Comparison of ENCODE assay signal across 20 cellular contexts in genomic region chr5:155827949-155828348, GRCh38.
DNase-seq lines count a peak whose midpoint lies in the region; ATAC-seq, FAIRE-seq and TF ChIP-seq lines count a peak whose summit lies in the region.
"Had no signal": no experiment of that assay in that cellular context is flagged by ENCODE, and none has a peak within 500 bp of the region (broad histone marks: within the 10 kb centered on the region; RNA-seq: fewer than 3 reads in every experiment).

No MANE protein-coding gene starts in this region.

- H3K4me1 ChIP-seq in kidney (ENCODE audit: control insufficient read depth in 1 of 2, insufficient read depth in 1 of 2, low read depth in 1 of 2, low read length in 2 of 2), result no peaks in the 10 kb centered on the region
- H3K4me1 ChIP-seq: body of pancreas, spleen had no signal

- ATAC-seq in GM18520 (IDR thresholded peaks at IDR 0.05; ENCODE audit: unreplicated experiment), result peak; percentile 99
- peak; percentile 88 for ATAC-seq in GM19468 (IDR thresholded peaks at IDR 0.05; ENCODE audit: extremely low read depth, unreplicated experiment)
- peak; percentile 97 for ATAC-seq in HG02885 (IDR thresholded peaks at IDR 0.05; ENCODE audit: poor library complexity, unreplicated experiment)
- ATAC-seq in HG03521 (IDR thresholded peaks at IDR 0.05; ENCODE audit: unreplicated experiment), result peak; percentile 93
- ATAC-seq in T-cell (replicated peaks in 1 of 4), result no peak
- no peak for ATAC-seq in left cardiac atrium
- ATAC-seq: body of pancreas, left ventricle myocardium superior had no signal

- no peaks in the 10 kb centered on the region for H3K9me3 Mint-ChIP-seq in T-cell

- CTCF ChIA-PET in T-cell (lab: Charles Lee), result no interaction called here

- no peak for TF ChIP-seq CTCF in kidney (IDR thresholded peaks at IDR 0.05; ENCODE audit: borderline replicate concordance, extremely low read depth, insufficient read depth)

- H3K9ac ChIP-seq in kidney (ENCODE audit: low read length in 2 of 2), result no peak overlapping the region
- H3K9ac ChIP-seq: KMS-11 had no signal

- H3K27ac ChIP-seq in kidney (ENCODE audit: low read depth in 2 of 2, low read length in 2 of 2), result no peak overlapping the region
- H3K27ac ChIP-seq: body of pancreas, C4-2B, KMS-11, spleen had no signal

- no peak overlapping the region for H3K27ac Mint-ChIP-seq in T-cell

- no peaks in the 10 kb centered on the region for H3K36me3 Mint-ChIP-seq in T-cell

- peaks cover 0 to 3% (median 0%) of the 10 kb centered on the region in 3 donors for H3K4me1 Mint-ChIP-seq in T-cell

- FAIRE-seq in kidney (lab: Jason Lieb, UNC), result no peak
- FAIRE-seq: RCC 7860 had no signal

- no peaks in the 10 kb centered on the region for H3K36me3 ChIP-seq in kidney (ENCODE audit: control insufficient read depth in 1 of 2, insufficient read depth in 2 of 2, low read length in 2 of 2)
- H3K36me3 ChIP-seq: spleen had no signal

- intact Hi-C loops in kidney (cut with DNase I), result no loop called here
- intact Hi-C loops in left cardiac atrium (cut with DNase I), result no loop called here

- H3K9me3 ChIP-seq in kidney (ENCODE audit: control insufficient read depth in 1 of 2, low read length in 2 of 2), result no peaks in the 10 kb centered on the region
- H3K9me3 ChIP-seq: body of pancreas, spleen had no signal

- H3K4me3 ChIP-seq in kidney (ENCODE audit: low read length in 2 of 2), result no peak overlapping the region
- H3K4me3 ChIP-seq: body of pancreas, spleen had no signal

- DNase-seq in DMS79 treated with DMSO at 0.1 percent for 48 hours (lab: John Stamatoyannopoulos, UW) (no peak), T-cell (no peak), kidney (no peak), left cardiac atrium (no peak)
- DNase-seq: body of pancreas; effector CD8-positive, alpha-beta T cell; GDM1; glutamatergic neuron; HCEC 1CT; left ventricle myocardium superior; NCI-H2171 treated with DMSO at 0.1 percent for 48 hours; spleen; T1000 had no signal

- H3K27me3 Mint-ChIP-seq in T-cell, result no peaks in the 10 kb centered on the region

- POLR2A ChIA-PET in T-cell (lab: Charles Lee), result no interaction called here

- no peak overlapping the region for H3K4me3 Mint-ChIP-seq in T-cell

Comparison
In these comparisons a context has a peak if more than half of its experiments do, and no peak if none do; other contexts are left out.
1. ATAC-seq: peak in GM18520 (single experiment), GM19468 (single experiment), HG02885 (single experiment) and HG03521 (single experiment); none in T-cell (0 of 4) and left cardiac atrium (0 of 2).